22 cellular contexts compared by ENCODE assay signal in genomic region chr7:80330434-80330833, GRCh38.
A peak's percentile ranks its signal among the peaks of the same experiment; 100 is the strongest.
DNase-seq lines count a peak whose midpoint lies in the region; ATAC-seq and TF ChIP-seq lines count a peak whose summit lies in the region.
"Had no signal": no experiment of that assay in that cellular context is flagged by ENCODE, and none has a peak within 500 bp of the region (broad histone marks: within the 10 kb centered on the region; RNA-seq: fewer than 3 reads in every experiment).

No MANE protein-coding gene starts in this region.

- peak; percentile 74 for ATAC-seq in IMR-90 (ENCODE audit: low read depth)
- ATAC-seq in HG03520 (IDR thresholded peaks at IDR 0.05; ENCODE audit: unreplicated experiment), result no peak
- ATAC-seq: lower lobe of right lung; right lobe of liver; stimulated activated memory B cell treated with anti-CD40 and anti-IgM and Interleukin-4, amounts not matched to agents 10 μg/mL and 1 μg/mL and 100 μg/mL, for 72 hours had no signal

- H3K56ac ChIP-seq in IMR-90 (ENCODE audit: extremely low read depth, insufficient read depth, low read length), result no peak overlapping the region

- no peaks in the 10 kb centered on the region for H3K27me3 ChIP-seq in IMR-90 (ENCODE audit: control insufficient read depth, insufficient read depth, low read length)
- H3K27me3 ChIP-seq: brain microvascular endothelial cell, right lobe of liver, SJSA1 had no signal

- TF ChIP-seq RAD21 in IMR-90 (IDR thresholded peaks at IDR 0.05; ENCODE audit: low read length), result no peak

- H3K23ac ChIP-seq in IMR-90 (ENCODE audit: low read depth, low read length), result no peak overlapping the region; the same call in 1 of the 2 replicates

- POLR2A ChIA-PET in IMR-90 (lab: Charles Lee; ENCODE audit: unreplicated experiment), result no interaction called here

- H3K79me1 ChIP-seq in IMR-90 (ENCODE audit: low read depth in 1 of 2, low read length in 2 of 2), result no peaks in the 10 kb centered on the region

- no peaks in the 10 kb centered on the region for H3K36me3 ChIP-seq in IMR-90 (ENCODE audit: control insufficient read depth, insufficient read depth, low read length)
- H3K36me3 ChIP-seq: brain microvascular endothelial cell, lower lobe of right lung, right lobe of liver, SJSA1 had no signal

- H4K20me1 ChIP-seq in IMR-90 (ENCODE audit: insufficient read depth, low read length), result no peaks in the 10 kb centered on the region

- H2BK20ac ChIP-seq in IMR-90 (ENCODE audit: low read depth, low read length), result peak overlapping the region; percentile 70

- no peak for TF ChIP-seq POLR2A in IMR-90 (IDR thresholded peaks at IDR 0.05; ENCODE audit: low read depth, low read length)

- H2AFZ ChIP-seq in IMR-90 (replicated peaks; ENCODE audit: low read length, poor library complexity), result no peak overlapping the region

- H3K9ac ChIP-seq in IMR-90 (ENCODE audit: low read depth, low read length), result no peak overlapping the region

- peak overlapping the region; percentile 3; the same call in 1 of the 2 replicates for H3K18ac ChIP-seq in IMR-90 (ENCODE audit: low read depth, low read length)

- H2BK15ac ChIP-seq in IMR-90 (ENCODE audit: low read depth, low read length), result 0 out of 3 replicates have a peak overlapping the region, but pooled peaks have one; percentile 47

- DNase-seq in AG20443 (ENCODE audit: low spot score) (peak; percentile 56), IMR-90 (peak; percentile 83), dedifferentiated amniotic fluid mesenchymal stem cell (ENCODE audit: extremely low spot score) (peak; percentile 86), myocyte (ENCODE audit: low read depth) (peak; percentile 65), activated gamma-delta T cell treated with Interleukin-2 at 50 U/mL for 16 hours (no peak), iPS-NIHi11 (ENCODE audit: low spot score) (no peak), kidney glomerular epithelial cell (lab: John Stamatoyannopoulos, UW) (no peak)
- DNase-seq: activated B cell treated with CpG ODN at 0.5 μM for 24 hours; activated T-cell treated with anti-CD3 and anti-CD28 coated beads, Interleukin-2, amount 50 U/mL, for 48 hours; AML-193; brain microvascular endothelial cell; DND-41; lower lobe of right lung; NCI-H187 treated with DMSO at 0.1 percent for 48 hours; NCI-H2227 treated with DMSO at 0.1 percent for 48 hours; NCI-H82; right lobe of liver; T-helper 2 cell had no signal

- TF ChIP-seq CTCF in IMR-90 (conservative IDR thresholded peaks at IDR 0.05; ENCODE audit: low read depth, low read length), result no peak

- H4K8ac ChIP-seq in IMR-90 (ENCODE audit: low read depth in 2 of 2, low read length in 2 of 2), result 0 out of 4 replicates have a peak overlapping the region, but pooled peaks of 1 of the 2 experiments have one; percentile 23

- H3K9me1 ChIP-seq in IMR-90 (ENCODE audit: insufficient read depth, low read length), result no peaks in the 10 kb centered on the region

- peak overlapping the region; percentile 73; the same call in 1 of the 2 replicates for H2BK120ac ChIP-seq in IMR-90 (ENCODE audit: low read depth, low read length)

- intact Hi-C loops in IMR-90 (cut with micrococcal nuclease), result no loop called here

- no peak overlapping the region for H2AK9ac ChIP-seq in IMR-90 (replicated peaks; ENCODE audit: low read depth, low read length, poor library complexity)

- H3K4me3 ChIP-seq in IMR-90 (ENCODE audit: insufficient read depth, low read depth, low read length), result no peak overlapping the region
- H3K4me3 ChIP-seq: lower lobe of right lung, right lobe of liver, SJSA1 had no signal

- no peak overlapping the region for H3K4me2 ChIP-seq in IMR-90 (ENCODE audit: low read depth, low read length)

- in situ Hi-C loops in IMR-90 (cut with MboI; ENCODE audit: low sequenced_read_pairs), result no loop called here

- peak overlapping the region; percentile 44; the same call in 1 of the 2 replicates for H3K14ac ChIP-seq in IMR-90 (replicated peaks; ENCODE audit: low read depth, low read length)

- no TSS peak for BruUV-seq in IMR-90 (replicated peaks; lab: Mats Ljungman, UMichigan)

- H3K4me1 ChIP-seq in IMR-90 (ENCODE audit: control insufficient read depth, insufficient read depth, low read length), result peaks cover 4% of the 10 kb centered on the region
- H3K4me1 ChIP-seq: right lobe of liver had no signal

- peak overlapping the region; percentile 66; the same call in 1 of the 2 replicates for H3K4ac ChIP-seq in IMR-90 (ENCODE audit: low read depth, low read length)

- dilution Hi-C loops in IMR-90 (cut with HindIII; ENCODE audit: low sequenced_read_pairs, unreplicated experiment), result no loop called here

- CTCF ChIA-PET in IMR-90 (lab: Yijun Ruan, JAX), result interaction anchor here (0.6 to 1.3 kb wide), 2 partner anchors 18 to 73 kb away, joined by 3 to 4 read pairs; no protein-coding TSS in a partner anchor

- no peaks in the 10 kb centered on the region for H3K9me3 ChIP-seq in IMR-90 (ENCODE audit: control insufficient read depth, insufficient read depth, low read length)
- H3K9me3 ChIP-seq: lower lobe of right lung, right lobe of liver, SJSA1 had no signal

- no peak overlapping the region for H3K27ac ChIP-seq in IMR-90 (ENCODE audit: insufficient read depth, low read length)
- H3K27ac ChIP-seq: brain microvascular endothelial cell, HL-60, lower lobe of right lung, right lobe of liver, SJSA1 had no signal

- no peak overlapping the region for H4K5ac ChIP-seq in IMR-90 (ENCODE audit: low read depth, low read length)

- no peak overlapping the region for H2AK5ac ChIP-seq in IMR-90 (ENCODE audit: low read depth, low read length)

- no peak overlapping the region for H2BK5ac ChIP-seq in IMR-90 (ENCODE audit: low read depth, low read length, poor library complexity, severe bottlenecking)

- H4K91ac ChIP-seq in IMR-90 (ENCODE audit: insufficient read depth, low read depth, low read length), result no peak overlapping the region

TF ChIP-seq in IMR-90, 13 proteins besides CTCF, POLR2A, EP300 and RAD21:
- TF ChIP-seq BHLHE40 (IDR thresholded peaks at IDR 0.05; ENCODE audit: low read depth, low read length), result no peak
- TF ChIP-seq RCOR1 (IDR thresholded peaks at IDR 0.05; ENCODE audit: insufficient replicate concordance, low read length), result no peak
- TF ChIP-seq CEBPB (IDR thresholded peaks at IDR 0.05; ENCODE audit: low read depth, low read length), result peak; percentile 60; the same call in 1 of the 2 replicates
- TF ChIP-seq MAZ (IDR thresholded peaks at IDR 0.05; ENCODE audit: borderline replicate concordance, low read depth, low read length), result no peak
- TF ChIP-seq MAFK (IDR thresholded peaks at IDR 0.05; ENCODE audit: low read depth, low read length), result no peak

Comparison
In these comparisons a context has a peak if more than half of its experiments do, and no peak if none do; other contexts are left out.
1. DNase-seq: peak in AG20443 (single experiment), IMR-90 (single experiment), dedifferentiated amniotic fluid mesenchymal stem cell (single experiment) and myocyte (single experiment); none in activated gamma-delta T cell treated with Interleukin-2 at 50 U/mL for 16 hours (single experiment), iPS-NIHi11 (single experiment) and kidney glomerular epithelial cell (single experiment).